ENCODE assay signal across 14 cellular contexts in genomic region chr7:123789817-123790216, GRCh38. TPM values are rescaled to one million over a fixed set of nuclear protein-coding genes. Genes with fewer than 3 reads are reported as not detected.
"Had no signal": no experiment of that assay in that cellular context is flagged by ENCODE, and none has a peak within 500 bp of the region (broad histone marks: within the 10 kb centered on the region; RNA-seq: fewer than 3 reads in every experiment).

No MANE protein-coding gene starts in this region.

- H3K27me3 Mint-ChIP-seq: central memory CD8-positive, alpha-beta T cell had no signal

- H2AFZ ChIP-seq: neural progenitor cell had no signal

- H3K4me2 ChIP-seq: neural progenitor cell had no signal

- H3K27ac ChIP-seq: neural progenitor cell, pancreas, thyroid gland had no signal

- H3K36me3 ChIP-seq: neural progenitor cell, pancreas, thyroid gland had no signal

- H3K27me3 ChIP-seq: neural progenitor cell, pancreas, thyroid gland had no signal

- H3K9me3 Mint-ChIP-seq: central memory CD8-positive, alpha-beta T cell; neural progenitor cell had no signal

- DNase-seq: activated CD4-positive, alpha-beta T cell treated with anti-CD3 and anti-CD28 coated beads, Interleukin-2, amount 50 U/mL, for 48 hours; cortex of kidney; effector memory CD4-positive, alpha-beta T cell; erythroblast; hypothalamus; kidney glomerular epithelial cell; pancreas; stimulated activated CD4-positive, alpha-beta T cell treated with anti-CD3 and anti-CD28 coated beads, Interleukin-4, amount 100 ng/mL, for 24 hours; thyroid gland had no signal

- H3K4me3 ChIP-seq: neural progenitor cell, pancreas, thyroid gland had no signal

- H3K9ac ChIP-seq: neural progenitor cell had no signal

- H3K9me3 ChIP-seq: pancreas, thyroid gland had no signal

- H3K4me3 Mint-ChIP-seq: central memory CD8-positive, alpha-beta T cell; neural progenitor cell had no signal

- ATAC-seq: activated CD4-positive, CD25-positive, alpha-beta regulatory T cell treated with anti-CD3 and anti-CD28 coated beads, Interleukin-2, amount 50 U/mL, for 24 hours; pancreas had no signal

- H3K36me3 Mint-ChIP-seq: neural progenitor cell had no signal

- H3K4me1 Mint-ChIP-seq: central memory CD8-positive, alpha-beta T cell; neural progenitor cell had no signal

- H3K4me1 ChIP-seq: neural progenitor cell had no signal

- H3K27ac Mint-ChIP-seq: neural progenitor cell had no signal

RNA-seq across cellular contexts. Expression of gene HYAL4, which starts 55.2 kb away (rescaled TPM):
- total RNA-seq: liver, pancreas had no signal
- polyA plus RNA-seq: adipose tissue, liver, pancreas had no signal
